ENCODE assay signal across 17 cellular contexts in genomic region chr22:46240506-46240905, GRCh38. TPM values are rescaled to one million over a fixed set of nuclear protein-coding genes. Genes with fewer than 3 reads are reported as not detected.
"Had no signal": no experiment of that assay in that cellular context is flagged by ENCODE, and none has a peak within 500 bp of the region (broad histone marks: within the 10 kb centered on the region; RNA-seq: fewer than 3 reads in every experiment).

No MANE protein-coding gene starts in this region.

- H3K9me3 ChIP-seq: mucosa of descending colon, right lobe of liver, spleen had no signal

- H3K9me3 Mint-ChIP-seq: activated B cell treated with CpG ODN at 0.5 μM for 24 hours, immature natural killer cell had no signal

- H3K4me3 ChIP-seq: mucosa of descending colon, right lobe of liver, spleen had no signal

- H3K27me3 ChIP-seq: right lobe of liver, spleen had no signal

- H3K4me3 Mint-ChIP-seq: activated B cell treated with CpG ODN at 0.5 μM for 24 hours had no signal

- H3K27me3 Mint-ChIP-seq: activated B cell treated with CpG ODN at 0.5 μM for 24 hours; naive thymus-derived CD8-positive, alpha-beta T cell; progenitor cell of endocrine pancreas had no signal

- DNase-seq: activated B cell treated with CpG ODN at 0.5 μM for 24 hours; activated CD4-positive, alpha-beta T cell treated with anti-CD3 and anti-CD28 coated beads, Interleukin-2, amount 50 U/mL, for 1 hour; activated gamma-delta T cell; activated T-cell treated with anti-CD3 and anti-CD28 coated beads, Interleukin-2, amount 50 U/mL, for 48 hours; immature natural killer cell; mammary epithelial cell; mucosa of descending colon; nucleus accumbens; spleen; stimulated activated CD4-positive, alpha-beta T cell treated with anti-CD3 and anti-CD28 coated beads, Interleukin-1b, Interleukin-23, amount 100 ng/mL, for 48 hours; SW 1271; T1000 had no signal

RNA-seq across cellular contexts. Expression of gene PKDREJ, which starts 22.6 kb away (rescaled TPM):
- total RNA-seq: activated B cell treated with CpG ODN at 0.5 μM for 24 hours; astrocyte; fibroblast of villous mesenchyme; mammary epithelial cell; naive thymus-derived CD8-positive, alpha-beta T cell; progenitor cell of endocrine pancreas had no signal
- polyA plus RNA-seq: mammary epithelial cell; naive thymus-derived CD8-positive, alpha-beta T cell had no signal

RNA-seq across cellular contexts. Expression of gene GTSE1, which starts 56.2 kb away (rescaled TPM):
- polyA plus RNA-seq: naive thymus-derived CD8-positive, alpha-beta T cell had no signal
